ENCODE assay signal across 8 cellular contexts in the genomic region with DNA sequence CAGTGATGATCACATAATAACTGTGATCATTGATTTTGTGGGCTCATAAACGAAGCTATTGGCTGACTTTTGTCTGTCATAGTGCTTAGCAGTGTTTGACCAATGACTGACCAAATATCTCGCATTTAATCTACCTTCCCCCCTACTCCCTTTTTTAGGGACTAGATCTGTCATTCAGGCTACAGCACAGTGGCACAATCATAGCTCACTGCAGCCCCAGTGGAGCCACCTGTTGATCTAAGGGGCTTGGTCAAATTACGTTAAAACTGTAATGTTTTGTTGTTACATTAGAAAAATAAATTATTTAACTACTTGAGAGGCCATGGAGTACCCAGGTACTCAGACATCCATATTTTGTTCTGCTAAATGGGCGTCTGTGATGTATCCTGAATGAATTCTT. TPM values are rescaled to one million over a fixed set of nuclear protein-coding genes. Genes with fewer than 3 reads are reported as not detected.
DNase-seq lines count a peak whose midpoint lies in the region; ATAC-seq and TF ChIP-seq lines count a peak whose summit lies in the region.

No MANE protein-coding gene starts in this region.

- H3K4me1 ChIP-seq in colonic mucosa (peaks cover 4% of the 10 kb centered on the region), osteoblast (ENCODE audit: insufficient read depth, low read length) (peaks cover 8% of the 10 kb centered on the region), mucosa of descending colon (ENCODE audit: low read depth) (no peaks in the 10 kb centered on the region)

- DNase-seq in GM06990 (ENCODE audit: extremely low read depth, insufficient read length) (no peak), NB4 (ENCODE audit: low read depth) (peak; percentile 41), colonic mucosa (no peak), osteoblast (ENCODE audit: insufficient read length, low spot score, missing footprints) (no peak), mucosa of descending colon (no peak), NCI-H446 treated with DMSO at 0.1 percent for 48 hours (lab: John Stamatoyannopoulos, UW) (no peak), NCI-H774 (lab: John Stamatoyannopoulos, UW) (no peak)

- peak overlapping the region; percentile 96 for H3K27ac ChIP-seq in colonic mucosa
- H3K27ac ChIP-seq in osteoblast (ENCODE audit: low read depth, low read length) = peak overlapping the region; percentile 94

- H3K4me3 ChIP-seq in GM06990 (replicated peaks; ENCODE audit: low read depth, low read length) (peak overlapping the region; percentile 78), NB4 (ENCODE audit: low read depth, low read length) (peak overlapping the region; percentile 89), colonic mucosa (peak overlapping the region; percentile 43), osteoblast (ENCODE audit: insufficient read depth, low read length) (peak overlapping the region; percentile 21), mucosa of descending colon (no peak overlapping the region)

- ATAC-seq in GM19452 (IDR thresholded peaks at IDR 0.05; ENCODE audit: unreplicated experiment) = no peak
- no peak for ATAC-seq in mucosa of descending colon

- peaks cover 19% of the 10 kb centered on the region for H3K79me2 ChIP-seq in osteoblast (ENCODE audit: insufficient read depth, low read length)

- TF ChIP-seq POLR2A in NB4 (IDR thresholded peaks at IDR 0.05; ENCODE audit: extremely low read depth, insufficient read length) = no peak

- peak; percentile 27 for TF ChIP-seq CTCF in GM06990 (IDR thresholded peaks at IDR 0.05; ENCODE audit: insufficient read depth, low read length, poor library complexity, severe bottlenecking)
- no peak for TF ChIP-seq CTCF in NB4 (IDR thresholded peaks at IDR 0.05; ENCODE audit: low read depth, low read length)
- no peak for TF ChIP-seq CTCF in colonic mucosa (IDR thresholded peaks at IDR 0.05)
- TF ChIP-seq CTCF in osteoblast (IDR thresholded peaks at IDR 0.05; ENCODE audit: extremely low read depth, low read depth, low read length) = no peak
- no peak for TF ChIP-seq CTCF in mucosa of descending colon (IDR thresholded peaks at IDR 0.05)

- intact Hi-C loops in colonic mucosa (cut with DNase I) (no loop called here), mucosa of descending colon (cut with DNase I, micrococcal nuclease) (no loop called here)

- H3K9me3 ChIP-seq in colonic mucosa (no peaks in the 10 kb centered on the region), osteoblast (ENCODE audit: low read depth, low read length) (no peaks in the 10 kb centered on the region), mucosa of descending colon (no peaks in the 10 kb centered on the region)

- H3K27me3 ChIP-seq in GM06990 (replicated peaks; ENCODE audit: control insufficient read depth, insufficient read depth, low read length) (no peaks in the 10 kb centered on the region), colonic mucosa (no peaks in the 10 kb centered on the region), osteoblast (ENCODE audit: insufficient read depth, low read length) (no peaks in the 10 kb centered on the region)

- H4K20me1 ChIP-seq in osteoblast (ENCODE audit: insufficient read depth, low read length) = no peaks in the 10 kb centered on the region

- H2AFZ ChIP-seq in osteoblast (ENCODE audit: low read length) = no peak overlapping the region

- no peaks in the 10 kb centered on the region for H3K36me3 ChIP-seq in GM06990 (ENCODE audit: control insufficient read depth, insufficient read depth, low read length)
- H3K36me3 ChIP-seq in colonic mucosa = no peaks in the 10 kb centered on the region
- H3K36me3 ChIP-seq in osteoblast (ENCODE audit: insufficient read depth, low read length) = no peaks in the 10 kb centered on the region
- no peaks in the 10 kb centered on the region for H3K36me3 ChIP-seq in mucosa of descending colon (ENCODE audit: low read depth)

- peak overlapping the region; percentile 85 for H3K4me2 ChIP-seq in osteoblast (ENCODE audit: insufficient read depth, low read length)

- peak overlapping the region in 1 of 2 donors; percentile 65 for H3K9ac ChIP-seq in colonic mucosa (ENCODE audit: low read depth in 2 of 2, low read length in 2 of 2)

RNA-seq across cellular contexts. Expression of gene FUNDC2, which starts 1.5 kb away (rescaled TPM):
- total RNA-seq in colonic mucosa = 10 to 100 TPM; 54.7 to 57.2 TPM
- 46.6 and 47.4 TPM in 2 replicates for total RNA-seq in osteoblast
- total RNA-seq in mucosa of descending colon = 10 to 100 TPM; 48.9 to 92.8 (median 53.3) TPM

RNA-seq across cellular contexts. Expression of gene F8, which starts 5.7 kb away (rescaled TPM):
- 1 to 10 TPM; 2.3 to 3.5 TPM for total RNA-seq in colonic mucosa
- total RNA-seq in osteoblast = 10.9 and 12.1 TPM in 2 replicates
- 10 to 100 TPM in 1 of 3 donors, 1 to 10 TPM in 2; 2.8 to 14.0 (median 5.4) TPM for total RNA-seq in mucosa of descending colon

RNA-seq across cellular contexts. Expression of gene CMC4, which starts 42.7 kb away (rescaled TPM):
- 1 to 10 TPM; 5.6 to 6.6 TPM for total RNA-seq in colonic mucosa
- 13.3 and 17.0 TPM in 2 replicates for total RNA-seq in osteoblast
- 1 to 10 TPM; 1.9 to 5.2 (median 4.8) TPM for total RNA-seq in mucosa of descending colon

RNA-seq across cellular contexts. Expression of gene MTCP1, which starts 42.7 kb away (rescaled TPM):
- total RNA-seq in colonic mucosa (10 to 100 TPM; 12.2 to 15.3 TPM), osteoblast (3.3 and 6.2 TPM in 2 replicates), mucosa of descending colon (10 to 100 TPM; 11.7 to 22.3 (median 20.1) TPM)

RNA-seq across cellular contexts. Expression of gene BRCC3, which starts 43.1 kb away (rescaled TPM):
- total RNA-seq in colonic mucosa (10 to 100 TPM; 45.6 to 45.9 TPM), osteoblast (10.1 and 10.6 TPM in 2 replicates), mucosa of descending colon (10 to 100 TPM; 28.5 to 35.7 (median 32.0) TPM)
